8 cellular contexts compared by ENCODE assay signal in the genomic region with DNA sequence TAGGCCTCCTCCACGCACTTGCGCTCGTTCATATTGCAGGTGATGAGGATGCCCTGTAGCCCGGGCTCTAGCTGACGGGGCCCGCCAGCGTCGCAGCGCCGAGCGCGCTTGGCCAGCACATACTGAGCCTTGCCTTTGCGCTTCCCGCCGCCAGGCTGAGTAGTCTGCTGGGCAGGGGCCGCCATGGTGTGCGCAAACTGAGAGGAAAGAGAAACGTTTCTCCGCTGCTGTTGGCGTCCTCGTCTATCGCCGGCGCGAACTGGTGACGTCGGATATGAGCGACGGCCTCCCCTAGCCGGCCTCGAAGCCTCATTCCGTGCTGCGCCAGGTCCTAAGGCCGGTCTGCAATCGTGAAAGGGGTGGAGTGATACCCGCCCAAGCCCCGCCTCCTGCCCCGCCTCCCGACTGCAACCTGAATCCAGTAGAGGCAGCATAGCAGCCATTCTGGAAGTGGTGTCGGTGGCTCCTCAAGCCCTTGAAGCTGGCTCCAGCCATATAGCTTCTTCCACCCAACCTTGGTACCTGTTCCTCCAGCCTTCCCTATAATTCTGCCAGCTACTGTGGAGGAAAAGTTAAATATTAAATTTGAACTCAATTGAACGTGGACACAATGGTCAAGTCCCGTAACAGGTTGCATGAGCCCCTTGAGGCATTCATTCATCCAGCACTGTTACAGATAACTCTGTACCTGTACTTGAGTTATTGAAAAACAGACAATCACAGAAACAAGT.
DNase-seq lines count a peak whose midpoint lies in the region; ATAC-seq, FAIRE-seq and TF ChIP-seq lines count a peak whose summit lies in the region.

THUMPD1 (minus strand) TSS at position 264 of the 731 bp plus-strand sequence; CDS start at position 185, 79 bp downstream.

- H3K9ac ChIP-seq in Loucy (ENCODE audit: low read depth, low read length, poor library complexity, severe bottlenecking), result peak within 1 kb of the TSS; percentile 87

- FAIRE-seq in H54 (lab: Jason Lieb, UNC), result peak; percentile 81

- no peaks in the 10 kb centered on the region for H3K9me2 ChIP-seq in Loucy (replicated peaks; ENCODE audit: low read depth, low read length)

- H3K4me1 Mint-ChIP-seq in nephron, result peaks cover 18% of the 10 kb centered on the region

- peaks cover 13% of the 10 kb centered on the region for H3K36me3 Mint-ChIP-seq in nephron (ENCODE audit: low read depth)

- ATAC-seq in stimulated activated naive CD8-positive, alpha-beta T cell treated with anti-CD3 and anti-CD28 coated beads, Interleukin-15, Interleukin-2, amounts not matched to agents 100 U/mL and 50 U/mL, for 24 hours, result peak; percentile 98

- no peaks in the 10 kb centered on the region for H3K27me3 Mint-ChIP-seq in nephron (ENCODE audit: low read depth)

- peaks cover 42% of the 10 kb centered on the region for H3K79me2 ChIP-seq in Loucy (ENCODE audit: insufficient read depth, low read length)

- peaks cover 38% of the 10 kb centered on the region for H4K20me1 ChIP-seq in Loucy (ENCODE audit: insufficient read depth, low read length, poor library complexity, severe bottlenecking)

- DNase-seq in ELR (ENCODE audit: low read depth), result peak; percentile 93
- DNase-seq in H54 (ENCODE audit: insufficient read length, low spot score), result peak; percentile 92
- DNase-seq in activated T-helper 9 cell treated with anti-CD3 and anti-CD28 coated beads, Interleukin-2, amount 50 U/mL, for 16 hours (ENCODE audit: low read depth), result peak; percentile 97
- peak; percentile 96 for DNase-seq in fibroblast of pulmonary artery (ENCODE audit: low read depth)
- peak; percentile 99 for DNase-seq in stimulated activated naive CD8-positive, alpha-beta T cell treated with anti-CD3 and anti-CD28 coated beads, Interleukin-15, Interleukin-2, amounts not matched to agents 100 U/mL and 50 U/mL, for 24 hours

- H3K27me3 ChIP-seq in Loucy (ENCODE audit: insufficient read depth, low read length, poor library complexity, severe bottlenecking), result no peaks in the 10 kb centered on the region

- peaks cover 22% of the 10 kb centered on the region for H3K4me1 ChIP-seq in Loucy (ENCODE audit: insufficient read depth, low read length, poor library complexity, severe bottlenecking)

- TF ChIP-seq POLR2A in H54 (IDR thresholded peaks at IDR 0.05; ENCODE audit: low read depth, low read length), result peak; percentile 73
- TF ChIP-seq POLR2A in Raji (IDR thresholded peaks at IDR 0.05; ENCODE audit: insufficient read depth, low read depth, low read length), result peak; percentile 90

- peak within 1 kb of the TSS; percentile 90 for H3K4me2 ChIP-seq in Loucy (ENCODE audit: low read depth, low read length, poor library complexity, severe bottlenecking)

- peaks cover 4% of the 10 kb centered on the region; the same call in 1 of the 2 replicates for H3K9me3 ChIP-seq in Loucy (ENCODE audit: insufficient read depth, low read depth, low read length)

- H3K4me3 Mint-ChIP-seq in nephron, result peak within 1 kb of the TSS; percentile 96 to 99 (median 99)

- peaks cover 19% of the 10 kb centered on the region; the same call in 1 of the 2 replicates for H3K36me3 ChIP-seq in Loucy (ENCODE audit: insufficient read depth, low read length)

- TF ChIP-seq CTCF in Loucy (conservative IDR thresholded peaks at IDR 0.05; ENCODE audit: low read length), result no peak
- TF ChIP-seq CTCF in fibroblast of pulmonary artery (IDR thresholded peaks at IDR 0.05; ENCODE audit: low read length, missing control alignments), result peak; percentile 28
- TF ChIP-seq CTCF in nephron (IDR thresholded peaks at IDR 0.05; ENCODE audit: unreplicated experiment in 3 of 3), result peak in 1 of 3 experiments; percentile 13

- no peaks in the 10 kb centered on the region for H3F3A ChIP-seq in Loucy (ENCODE audit: low read depth)

- H3K4me3 ChIP-seq in Loucy (ENCODE audit: low read length, poor library complexity, severe bottlenecking) (peak within 1 kb of the TSS; percentile 98), fibroblast of pulmonary artery (replicated peaks; ENCODE audit: low read depth, low read length) (peak within 1 kb of the TSS; percentile 99)

- H3K27ac Mint-ChIP-seq in nephron, result peak within 1 kb of the TSS; percentile 93 to 99 (median 97)

- peak within 1 kb of the TSS; percentile 90 for H2AFZ ChIP-seq in Loucy (ENCODE audit: low read length)

- H3K9me3 Mint-ChIP-seq in nephron, result peaks cover under 1% of the 10 kb centered on the region

Comparison
In these comparisons a context has a peak if more than half of its experiments do, and no peak if none do; other contexts are left out.
1. Peak in every context shown above with its lines: DNase-seq, ATAC-seq and H3K4me3 ChIP-seq.